Comparison of ENCODE assay signal across 21 cellular contexts in the genomic region with DNA sequence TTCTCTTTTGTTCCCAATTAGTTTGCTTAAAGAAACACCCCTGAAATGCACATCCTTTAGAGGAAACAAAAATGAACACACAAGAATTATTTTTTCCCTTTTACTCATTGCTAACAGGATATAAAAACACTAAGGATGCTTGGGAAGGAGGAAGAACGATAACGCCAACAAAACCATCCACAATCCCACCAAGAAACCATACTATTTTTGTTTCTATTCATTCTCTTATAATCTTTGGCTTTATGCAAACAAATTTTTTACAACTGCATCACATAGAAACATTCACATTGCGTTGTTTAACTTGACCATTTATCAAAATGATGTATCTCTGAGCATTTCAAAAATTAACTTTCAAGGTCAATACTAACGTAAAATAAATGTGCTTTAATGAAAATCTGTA. TPM values are rescaled to one million over a fixed set of nuclear protein-coding genes. Genes with fewer than 3 reads are reported as not detected.
DNase-seq lines count a peak whose midpoint lies in the region; ATAC-seq, FAIRE-seq and TF ChIP-seq lines count a peak whose summit lies in the region.
"Had no signal": no experiment of that assay in that cellular context is flagged by ENCODE, and none has a peak within 500 bp of the region (broad histone marks: within the 10 kb centered on the region; RNA-seq: fewer than 3 reads in every experiment).

No MANE protein-coding gene starts in this region.

- peak overlapping the region; percentile 46 for H3K27ac Mint-ChIP-seq in activated naive CD4-positive, alpha-beta T cell treated with anti-CD3 and anti-CD28 coated beads for 36 hours
- H3K27ac Mint-ChIP-seq in activated naive CD4-positive, alpha-beta T cell treated with anti-CD3 and anti-CD28 coated beads, Interleukin-2, amount 50 U/mL, for 72 hours = no peak overlapping the region
- peak overlapping the region; percentile 88 for H3K27ac Mint-ChIP-seq in chondrocyte (ENCODE audit: unreplicated experiment)
- H3K27ac Mint-ChIP-seq: CD8-positive, alpha-beta T cell; H9; IgD-negative memory B cell had no signal

- H3K36me3 Mint-ChIP-seq in activated naive CD4-positive, alpha-beta T cell treated with anti-CD3 and anti-CD28 coated beads for 36 hours (ENCODE audit: low read depth) = no peaks in the 10 kb centered on the region
- H3K36me3 Mint-ChIP-seq in activated naive CD4-positive, alpha-beta T cell treated with anti-CD3 and anti-CD28 coated beads, Interleukin-2, amount 50 U/mL, for 72 hours = no peaks in the 10 kb centered on the region
- peaks cover 1% of the 10 kb centered on the region for H3K36me3 Mint-ChIP-seq in chondrocyte (ENCODE audit: low read depth)
- H3K36me3 Mint-ChIP-seq: CD8-positive, alpha-beta T cell; IgD-negative memory B cell had no signal

- intact Hi-C loops in activated naive CD4-positive, alpha-beta T cell treated with anti-CD3 and anti-CD28 coated beads for 36 hours (cut with micrococcal nuclease) = no loop called here

- no peak for ATAC-seq in activated naive CD4-positive, alpha-beta T cell treated with anti-CD3 and anti-CD28 coated beads, Interleukin-2, amount 50 U/mL, for 72 hours
- ATAC-seq: CD8-positive, alpha-beta T cell had no signal

- peak; percentile 38 for FAIRE-seq in islet of Langerhans (lab: Jason Lieb, UNC)
- FAIRE-seq: RCC 7860 had no signal

- TF ChIP-seq CTCF in chondrocyte (IDR thresholded peaks at IDR 0.05) = no peak

- CTCF ChIA-PET in activated naive CD4-positive, alpha-beta T cell treated with anti-CD3 and anti-CD28 coated beads for 36 hours (lab: Charles Lee) = no interaction called here

- H3K27me3 Mint-ChIP-seq in activated naive CD4-positive, alpha-beta T cell treated with anti-CD3 and anti-CD28 coated beads for 36 hours (ENCODE audit: low read depth) = peaks cover 31% of the 10 kb centered on the region
- H3K27me3 Mint-ChIP-seq in chondrocyte (ENCODE audit: low read depth) = no peaks in the 10 kb centered on the region

- no peak for DNase-seq in activated naive CD4-positive, alpha-beta T cell treated with anti-CD3 and anti-CD28 coated beads for 36 hours
- no peak for DNase-seq in activated naive CD4-positive, alpha-beta T cell treated with anti-CD3 and anti-CD28 coated beads, Interleukin-2, amount 50 U/mL, for 72 hours (ENCODE audit: low spot score in 2 of 2)
- DNase-seq in chondrocyte (ENCODE audit: low spot score) = no peak
- DNase-seq in substantia nigra (lab: John Stamatoyannopoulos, UW) = no peak
- no peak for DNase-seq in DMS153 treated with DMSO at 0.1 percent for 48 hours (lab: John Stamatoyannopoulos, UW; ENCODE audit: unreplicated experiment)
- DNase-seq in effector CD8-positive, alpha-beta T cell (lab: John Stamatoyannopoulos, UW) = no peak
- no peak for DNase-seq in stimulated activated CD4-positive, alpha-beta T cell treated with anti-CD3 and anti-CD28 coated beads, Interleukin-1b, Interleukin-23, amount 100 ng/mL, for 48 hours
- DNase-seq: 8988T; CD8-positive, alpha-beta T cell; DMS79; H9; Kasumi-1; MM.1S; NCI-H1105 treated with DMSO at 0.1 percent for 48 hours; NCI-H1694 treated with DMSO at 0.1 percent for 48 hours; NCI-H526 treated with DMSO at 0.1 percent for 48 hours had no signal

- H3K4me1 Mint-ChIP-seq in activated naive CD4-positive, alpha-beta T cell treated with anti-CD3 and anti-CD28 coated beads for 36 hours (ENCODE audit: low read depth) = no peaks in the 10 kb centered on the region
- H3K4me1 Mint-ChIP-seq in chondrocyte (ENCODE audit: low read depth) = peaks cover 93% of the 10 kb centered on the region
- H3K4me1 Mint-ChIP-seq: IgD-negative memory B cell had no signal

- peak overlapping the region; percentile 24 for H3K27ac ChIP-seq in substantia nigra (ENCODE audit: low read depth, low read length, poor library complexity, severe bottlenecking)
- H3K27ac ChIP-seq: BLaER1 had no signal

- H3K9me3 Mint-ChIP-seq in activated naive CD4-positive, alpha-beta T cell treated with anti-CD3 and anti-CD28 coated beads for 36 hours = no peaks in the 10 kb centered on the region
- no peaks in the 10 kb centered on the region for H3K9me3 Mint-ChIP-seq in activated naive CD4-positive, alpha-beta T cell treated with anti-CD3 and anti-CD28 coated beads, Interleukin-2, amount 50 U/mL, for 72 hours
- H3K9me3 Mint-ChIP-seq in chondrocyte (ENCODE audit: low read depth) = no peaks in the 10 kb centered on the region
- H3K9me3 Mint-ChIP-seq: CD8-positive, alpha-beta T cell; H9 had no signal

- H3K4me3 Mint-ChIP-seq in activated naive CD4-positive, alpha-beta T cell treated with anti-CD3 and anti-CD28 coated beads for 36 hours = no peak overlapping the region
- H3K4me3 Mint-ChIP-seq in chondrocyte (ENCODE audit: unreplicated experiment) = no peak overlapping the region
- H3K4me3 Mint-ChIP-seq: CD8-positive, alpha-beta T cell; H9; IgD-negative memory B cell had no signal

RNA-seq across cellular contexts. Expression of a gene that starts 12.0 kb away (rescaled TPM):
- 1 to 10 TPM; 4.5 to 4.8 TPM for total RNA-seq in activated naive CD4-positive, alpha-beta T cell treated with anti-CD3 and anti-CD28 coated beads for 36 hours
- 1 to 10 TPM; 1.6 to 6.1 TPM for total RNA-seq in activated naive CD4-positive, alpha-beta T cell treated with anti-CD3 and anti-CD28 coated beads, Interleukin-2, amount 50 U/mL, for 72 hours
- total RNA-seq in chondrocyte = 111 to 192 TPM (median 119 TPM) in 3 replicates

RNA-seq across cellular contexts. Expression of a gene that starts 54.4 kb away (rescaled TPM):
- total RNA-seq in activated naive CD4-positive, alpha-beta T cell treated with anti-CD3 and anti-CD28 coated beads for 36 hours = 1 to 10 TPM; 2.0 to 3.5 TPM
- 1 to 10 TPM; 1.5 to 4.0 TPM for total RNA-seq in activated naive CD4-positive, alpha-beta T cell treated with anti-CD3 and anti-CD28 coated beads, Interleukin-2, amount 50 U/mL, for 72 hours
- 771 to 856 TPM (median 807 TPM) in 3 replicates for total RNA-seq in chondrocyte
- total RNA-seq: CD8-positive, alpha-beta T cell; HT-29 had no signal

Comparison
In these comparisons a context has a peak if more than half of its experiments do, and no peak if none do; other contexts are left out.
1. H3K27ac Mint-ChIP-seq: peak in activated naive CD4-positive, alpha-beta T cell treated with anti-CD3 and anti-CD28 coated beads for 36 hours (single experiment) and chondrocyte (single experiment); none in activated naive CD4-positive, alpha-beta T cell treated with anti-CD3 and anti-CD28 coated beads, Interleukin-2, amount 50 U/mL, for 72 hours (0 of 2).
2. RNA of a gene that starts 12.0 kb away (total RNA-seq): 111 to 192 TPM in chondrocyte; 1.6 to 6.1 TPM in activated naive CD4-positive, alpha-beta T cell treated with anti-CD3 and anti-CD28 coated beads, Interleukin-2, amount 50 U/mL, for 72 hours and 4.5 to 4.8 TPM in activated naive CD4-positive, alpha-beta T cell treated with anti-CD3 and anti-CD28 coated beads for 36 hours; every median in the first group is over 10 times any median in the second.
3. RNA of a gene that starts 54.4 kb away (total RNA-seq): 771 to 856 TPM in chondrocyte; 1.5 to 4.0 TPM in activated naive CD4-positive, alpha-beta T cell treated with anti-CD3 and anti-CD28 coated beads, Interleukin-2, amount 50 U/mL, for 72 hours and 2.0 to 3.5 TPM in activated naive CD4-positive, alpha-beta T cell treated with anti-CD3 and anti-CD28 coated beads for 36 hours; every median in the first group is over 100 times any median in the second.